1 cellular context compared by ENCODE assay signal in the genomic region with DNA sequence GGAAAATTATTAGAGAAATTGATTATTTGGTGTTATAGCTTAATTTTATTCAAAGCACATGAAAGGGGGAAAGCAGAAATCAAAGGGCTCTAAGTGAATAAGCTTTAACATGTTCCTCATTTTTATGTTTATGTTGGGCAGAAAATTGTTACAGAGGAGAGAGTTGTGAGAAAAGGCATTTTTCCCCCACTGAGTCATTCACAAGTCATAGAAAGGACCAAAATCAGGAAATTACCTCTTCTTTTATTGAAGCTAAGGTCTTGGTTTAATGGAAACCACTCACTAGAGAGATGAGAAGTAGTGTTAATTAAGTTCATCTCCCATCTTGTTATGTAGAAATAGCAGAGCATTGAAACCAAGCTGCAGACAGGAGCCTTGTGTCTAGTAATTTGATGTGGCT.
TF ChIP-seq lines count a peak whose summit lies in the region.

No MANE protein-coding gene starts in this region.

TF ChIP-seq in IMR-90, 13 proteins besides CTCF, POLR2A, EP300 and RAD21 (continued from another document):
- TF ChIP-seq, protein P1, sequence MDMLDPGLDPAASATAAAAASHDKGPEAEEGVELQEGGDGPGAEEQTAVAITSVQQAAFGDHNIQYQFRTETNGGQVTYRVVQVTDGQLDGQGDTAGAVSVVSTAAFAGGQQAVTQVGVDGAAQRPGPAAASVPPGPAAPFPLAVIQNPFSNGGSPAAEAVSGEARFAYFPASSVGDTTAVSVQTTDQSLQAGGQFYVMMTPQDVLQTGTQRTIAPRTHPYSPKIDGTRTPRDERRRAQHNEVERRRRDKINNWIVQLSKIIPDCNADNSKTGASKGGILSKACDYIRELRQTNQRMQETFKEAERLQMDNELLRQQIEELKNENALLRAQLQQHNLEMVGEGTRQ (IDR thresholded peaks at IDR 0.05; ENCODE audit: low read depth, low read length): no peak
- TF ChIP-seq MAFK (IDR thresholded peaks at IDR 0.05; ENCODE audit: low read depth, low read length): no peak
- no peak for TF ChIP-seq SMC3 (IDR thresholded peaks at IDR 0.05; ENCODE audit: low read depth, low read length)
- TF ChIP-seq, protein P2, sequence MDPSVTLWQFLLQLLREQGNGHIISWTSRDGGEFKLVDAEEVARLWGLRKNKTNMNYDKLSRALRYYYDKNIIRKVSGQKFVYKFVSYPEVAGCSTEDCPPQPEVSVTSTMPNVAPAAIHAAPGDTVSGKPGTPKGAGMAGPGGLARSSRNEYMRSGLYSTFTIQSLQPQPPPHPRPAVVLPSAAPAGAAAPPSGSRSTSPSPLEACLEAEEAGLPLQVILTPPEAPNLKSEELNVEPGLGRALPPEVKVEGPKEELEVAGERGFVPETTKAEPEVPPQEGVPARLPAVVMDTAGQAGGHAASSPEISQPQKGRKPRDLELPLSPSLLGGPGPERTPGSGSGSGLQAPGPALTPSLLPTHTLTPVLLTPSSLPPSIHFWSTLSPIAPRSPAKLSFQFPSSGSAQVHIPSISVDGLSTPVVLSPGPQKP (IDR thresholded peaks at IDR 0.05; ENCODE audit: borderline replicate concordance, low read depth, low read length): no peak
- TF ChIP-seq RFX5 (IDR thresholded peaks at IDR 0.05; ENCODE audit: low read depth, low read length): no peak
- TF ChIP-seq MXI1 (IDR thresholded peaks at IDR 0.05; ENCODE audit: borderline replicate concordance, low read depth, low read length): no peak
- no peak for TF ChIP-seq FOS (IDR thresholded peaks at IDR 0.05; ENCODE audit: low read depth, low read length)
- TF ChIP-seq RCOR1 (IDR thresholded peaks at IDR 0.05; ENCODE audit: insufficient replicate concordance, low read length): no peak
- TF ChIP-seq NFE2L2 (IDR thresholded peaks at IDR 0.05; ENCODE audit: low read depth, low read length): no peak
- no peak for TF ChIP-seq MAZ (IDR thresholded peaks at IDR 0.05; ENCODE audit: borderline replicate concordance, low read depth, low read length)
